In the genomic region with DNA sequence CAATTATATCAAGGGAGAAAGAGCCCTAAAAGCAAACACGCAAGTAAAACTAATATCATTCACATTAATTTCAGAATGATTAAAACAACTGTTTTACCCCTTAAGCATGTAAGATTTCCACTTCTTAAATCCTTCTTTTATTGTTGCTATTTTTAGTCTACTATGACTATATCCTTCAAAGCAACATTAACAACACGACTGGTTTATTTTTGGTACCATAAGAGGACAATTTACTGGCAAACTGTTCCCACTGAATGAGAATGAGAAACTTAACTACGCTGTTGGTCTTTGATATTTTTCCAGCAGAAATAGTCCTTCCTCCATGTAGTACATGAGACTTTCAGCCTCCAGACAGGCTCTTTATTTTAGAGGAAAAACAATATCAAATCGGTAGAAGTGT, we compare ENCODE assay signal across 26 cellular contexts.
"Had no signal": no experiment of that assay in that cellular context is flagged by ENCODE, and none has a peak within 500 bp of the region (broad histone marks: within the 10 kb centered on the region; RNA-seq: fewer than 3 reads in every experiment).

No MANE protein-coding gene starts in this region.

- H3K27ac ChIP-seq: stomach, suprapubic skin, testis, thoracic aorta, thyroid gland, tibial artery, tibial nerve, transverse colon, upper lobe of left lung, upper lobe of right lung, uterus, vagina had no signal

- H3K36me3 ChIP-seq: stomach, suprapubic skin, thoracic aorta, thyroid gland, tibial artery, tibial nerve, transverse colon, upper lobe of left lung, upper lobe of right lung, uterus, vagina had no signal

- DNase-seq: stimulated activated CD4-positive, alpha-beta T cell treated with anti-CD3 and anti-CD28 coated beads, Interleukin-2, amount 100 ng/mL, for 48 hours; stimulated activated CD4-positive, alpha-beta T cell treated with anti-CD3 and anti-CD28 coated beads, Interleukin-4, amount 100 ng/mL, for 1 hour; stimulated activated CD4-positive, alpha-beta T cell treated with anti-CD3 and anti-CD28 coated beads, Interleukin-4, amount 100 ng/mL, for 24 hours; stimulated activated CD4-positive, alpha-beta T cell treated with anti-CD3 and anti-CD28 coated beads, Interleukin-4, amount 100 ng/mL, for 4 hours; stimulated activated CD8-positive, alpha-beta memory T cell treated with anti-CD3 and anti-CD28 coated beads, Interleukin-4, amount 100 ng/mL, for 48 hours; stimulated activated naive B cell treated with anti-CD40 and anti-IgM and Interleukin-4, amounts not matched to agents 10 μg/mL and 1 μg/mL and 100 μg/mL, for 72 hours; stimulated activated naive CD4-positive, alpha-beta T cell; stimulated activated naive CD4-positive, alpha-beta T cell treated with Interleukin-2 at 50 U/mL for 16 hours; stimulated activated naive CD8-positive, alpha-beta T cell treated with anti-CD3 and anti-CD28 coated beads, Interleukin-15, amount 100 ng/mL, for 72 hours; stimulated activated naive CD8-positive, alpha-beta T cell treated with anti-CD3 and anti-CD28 coated beads, Interleukin-15, Interleukin-2, amounts not matched to agents 100 U/mL and 50 U/mL, for 24 hours; stomach; substantia nigra; testis; thyroid gland; tibial artery; transverse colon; trophoblast cell; upper lobe of left lung; upper lobe of right lung; uterus had no signal

- H3K27me3 ChIP-seq: stomach, testis, thyroid gland, tibial artery, tibial nerve, transverse colon, upper lobe of left lung, upper lobe of right lung, uterus, vagina had no signal

- ATAC-seq: stimulated activated effector memory CD8-positive, alpha-beta T cell treated with anti-CD3 and anti-CD28 coated beads, Interleukin-12 subunit alpha, Interleukin-12 subunit beta, amount 100 ng/mL, for 72 hours; stimulated activated memory B cell treated with anti-CD40 and anti-IgM and Interleukin-4, amounts not matched to agents 10 μg/mL and 1 μg/mL and 100 μg/mL, for 72 hours; stimulated activated naive B cell treated with anti-CD40 and anti-IgM and Interleukin-4, amounts not matched to agents 10 μg/mL and 1 μg/mL and 100 μg/mL, for 72 hours; stimulated activated naive CD8-positive, alpha-beta T cell treated with anti-CD3 and anti-CD28 coated beads, Interleukin-15, amount 100 ng/mL, for 72 hours; stimulated activated naive CD8-positive, alpha-beta T cell treated with anti-CD3 and anti-CD28 coated beads, Interleukin-15, Interleukin-2, amounts not matched to agents 100 U/mL and 50 U/mL, for 24 hours; upper lobe of right lung had no signal

- H3K9me3 ChIP-seq: suprapubic skin, testis, thoracic aorta, thyroid gland, tibial artery, tibial nerve, transverse colon, upper lobe of left lung, upper lobe of right lung, uterus, vagina had no signal

- H3K4me1 ChIP-seq: stomach, suprapubic skin, testis, thyroid gland, tibial artery, tibial nerve, transverse colon, upper lobe of left lung, upper lobe of right lung, uterus, vagina had no signal

- H3K4me3 ChIP-seq: stomach, suprapubic skin, testis, thoracic aorta, thyroid gland, tibial artery, tibial nerve, transverse colon, upper lobe of left lung, upper lobe of right lung, uterus, vagina had no signal
